In genomic region chr9:37620386-37620785, GRCh38 we compare ENCODE assay signal across 29 cellular contexts. TPM values are rescaled to one million over a fixed set of nuclear protein-coding genes. Genes with fewer than 3 reads are reported as not detected.
"Had no signal": no experiment of that assay in that cellular context is flagged by ENCODE, and none has a peak within 500 bp of the region (broad histone marks: within the 10 kb centered on the region; RNA-seq: fewer than 3 reads in every experiment).

No MANE protein-coding gene starts in this region.

- H3K27ac ChIP-seq: esophagus squamous epithelium, heart right ventricle, left lung, neural progenitor cell, parathyroid adenoma, right lobe of liver, stomach, thyroid gland, vagina had no signal

- H3K4me1 Mint-ChIP-seq: natural killer cell; stimulated activated effector memory CD8-positive, alpha-beta T cell treated with anti-CD3 and anti-CD28 coated beads, Interleukin-12 subunit alpha, Interleukin-12 subunit beta, amount 100 ng/mL, for 72 hours had no signal

- H3K36me3 ChIP-seq: esophagus squamous epithelium, heart right ventricle, left lung, neural progenitor cell, right lobe of liver, stomach, thyroid gland, vagina had no signal

- H3K9me3 Mint-ChIP-seq: effector memory CD8-positive, alpha-beta T cell; natural killer cell; neural progenitor cell; stimulated activated effector memory CD8-positive, alpha-beta T cell treated with anti-CD3 and anti-CD28 coated beads, Interleukin-12 subunit alpha, Interleukin-12 subunit beta, amount 100 ng/mL, for 72 hours had no signal

- H3K4me3 Mint-ChIP-seq: effector memory CD8-positive, alpha-beta T cell; natural killer cell; neural progenitor cell; stimulated activated effector memory CD8-positive, alpha-beta T cell treated with anti-CD3 and anti-CD28 coated beads, Interleukin-12 subunit alpha, Interleukin-12 subunit beta, amount 100 ng/mL, for 72 hours had no signal

- H3K9me3 ChIP-seq: esophagus squamous epithelium, heart right ventricle, left lung, right lobe of liver, stomach, thyroid gland, vagina had no signal

- H3K27me3 ChIP-seq: esophagus squamous epithelium, left lung, neural progenitor cell, right lobe of liver, thyroid gland, vagina had no signal

- H3K36me3 Mint-ChIP-seq: natural killer cell; neural progenitor cell; stimulated activated effector memory CD8-positive, alpha-beta T cell treated with anti-CD3 and anti-CD28 coated beads, Interleukin-12 subunit alpha, Interleukin-12 subunit beta, amount 100 ng/mL, for 72 hours had no signal

- ATAC-seq: effector memory CD8-positive, alpha-beta T cell; heart right ventricle; left cardiac atrium; left lung; natural killer cell; right lobe of liver; stimulated activated effector memory CD8-positive, alpha-beta T cell treated with anti-CD3 and anti-CD28 coated beads, Interleukin-12 subunit alpha, Interleukin-12 subunit beta, amount 100 ng/mL, for 72 hours had no signal

- DNase-seq: cortex of kidney; effector memory CD8-positive, alpha-beta T cell; erythroblast; esophagus squamous epithelium; foreskin melanocyte; glutamatergic neuron; heart right ventricle; hippocampal formation; left cardiac atrium; left lung; mesendoderm; midbrain; natural killer cell; right lobe of liver; stimulated activated CD4-positive, alpha-beta T cell treated with anti-CD3 and anti-CD28 coated beads, Interleukin-2, amount 100 ng/mL, for 24 hours; stimulated activated CD4-positive, alpha-beta T cell treated with anti-CD3 and anti-CD28 coated beads, Interleukin-4, amount 100 ng/mL, for 24 hours; stimulated activated naive CD4-positive, alpha-beta T cell treated with Interleukin-2 at 50 U/mL for 16 hours; stomach; thyroid gland; trophoblast cell had no signal

- H3K27ac Mint-ChIP-seq: effector memory CD8-positive, alpha-beta T cell; natural killer cell; neural progenitor cell; progenitor cell of endocrine pancreas; stimulated activated effector memory CD8-positive, alpha-beta T cell treated with anti-CD3 and anti-CD28 coated beads, Interleukin-12 subunit alpha, Interleukin-12 subunit beta, amount 100 ng/mL, for 72 hours had no signal

- H3K4me3 ChIP-seq: esophagus squamous epithelium, heart right ventricle, left lung, neural progenitor cell, right lobe of liver, stomach, thyroid gland, vagina had no signal

- H3K4me1 ChIP-seq: esophagus squamous epithelium, heart right ventricle, left lung, parathyroid adenoma, right lobe of liver, stomach, thyroid gland, vagina had no signal

RNA-seq across cellular contexts. Expression of gene FRMPD1, which starts 30.4 kb away (rescaled TPM):
- total RNA-seq: dermis microvascular lymphatic vessel endothelial cell, left lung, lung microvascular endothelial cell, natural killer cell, osteoblast, ureter had no signal
